In genomic region chr18:68181956-68182355, GRCh38 we compare ENCODE assay signal across 20 cellular contexts.
DNase-seq lines count a peak whose midpoint lies in the region; ATAC-seq and TF ChIP-seq lines count a peak whose summit lies in the region.
"Had no signal": no experiment of that assay in that cellular context is flagged by ENCODE, and none has a peak within 500 bp of the region (broad histone marks: within the 10 kb centered on the region; RNA-seq: fewer than 3 reads in every experiment).

No MANE protein-coding gene starts in this region.

- TF ChIP-seq CTCF in MCF 10A (IDR thresholded peaks at IDR 0.05; ENCODE audit: unreplicated experiment): no peak
- TF ChIP-seq CTCF in breast epithelium (IDR thresholded peaks at IDR 0.05): no peak
- no peak for TF ChIP-seq CTCF in fibroblast of mammary gland (conservative IDR thresholded peaks at IDR 0.05; ENCODE audit: control insufficient read depth, insufficient read depth, low read depth, low read length)
- TF ChIP-seq CTCF in spleen (IDR thresholded peaks at IDR 0.05 in 8 of 11, conservative IDR thresholded peaks at IDR 0.05 in 3 of 11): no peak

- H3K36me3 Mint-ChIP-seq in MCF 10A (ENCODE audit: insufficient read depth, unreplicated experiment): no peaks in the 10 kb centered on the region
- H3K36me3 Mint-ChIP-seq: CD8-positive, alpha-beta memory T cell; IgD-negative memory B cell had no signal

- 48 to 81% (median 77%) methylated on average over 2 of the region's 2 CpGs for WGBS in spleen, 5 donors

- no peak overlapping the region for H3K4me3 ChIP-seq in breast epithelium
- H3K4me3 ChIP-seq in fibroblast of mammary gland (ENCODE audit: control insufficient read depth, low read depth, low read length): no peak overlapping the region
- no peak overlapping the region for H3K4me3 ChIP-seq in spleen
- H3K4me3 ChIP-seq: GM23338, HAP-1 had no signal

- no peaks in the 10 kb centered on the region for H3K27me3 Mint-ChIP-seq in MCF 10A (ENCODE audit: insufficient read depth, unreplicated experiment)
- H3K27me3 Mint-ChIP-seq: CD8-positive, alpha-beta memory T cell; IgD-negative memory B cell had no signal

- ATAC-seq in HG03460 (IDR thresholded peaks at IDR 0.05; ENCODE audit: unreplicated experiment): no peak
- ATAC-seq in HG02981 (IDR thresholded peaks at IDR 0.05; ENCODE audit: unreplicated experiment): no peak
- ATAC-seq: GM23338 had no signal

- DNase-seq in MCF 10A (ENCODE audit: unreplicated experiment): peak; percentile 1
- DNase-seq in breast epithelium (ENCODE audit: low spot score in 2 of 2): no peak
- peak; percentile 44 for DNase-seq in amniotic epithelial cell (ENCODE audit: low read depth)
- DNase-seq in fibroblast of mammary gland (ENCODE audit: low read depth): peak; percentile 22
- DNase-seq in activated effector memory CD4-positive, alpha-beta T cell treated with anti-CD3 and anti-CD28 coated beads, Interleukin-2, amount 50 U/mL, for 16 hours: no peak
- no peak for DNase-seq in spleen
- DNase-seq: 8988T; AML-193; C1 segment of cervical spinal cord; CD8-positive, alpha-beta memory T cell; NCI-H1694; NCI-H2081; NCI-H2171; NCI-H446; SHP77 had no signal

- H3K36me3 ChIP-seq in breast epithelium (no peaks in the 10 kb centered on the region), spleen (no peaks in the 10 kb centered on the region)
- H3K36me3 ChIP-seq: HAP-1 had no signal

- no TSS peak for BruUV-seq in MCF 10A (replicated peaks; lab: Mats Ljungman, UMichigan)

- H3K27me3 ChIP-seq in breast epithelium: peaks cover 0 to 6% of the 10 kb centered on the region in 2 donors
- no peaks in the 10 kb centered on the region for H3K27me3 ChIP-seq in spleen (replicated peaks in 1 of 7)

- H3K9me3 ChIP-seq in breast epithelium (no peaks in the 10 kb centered on the region), spleen (peaks cover 0 to 8% (median 0%) of the 10 kb centered on the region in 8 donors)
- H3K9me3 ChIP-seq: HAP-1 had no signal

- POLR2A ChIA-PET in MCF 10A (lab: Yijun Ruan, JAX): no interaction called here

- H3K27ac ChIP-seq in breast epithelium (no peak overlapping the region), spleen (no peak overlapping the region)

- H3K4me1 ChIP-seq in breast epithelium (no peaks in the 10 kb centered on the region), spleen (no peaks in the 10 kb centered on the region)
- H3K4me1 ChIP-seq: HAP-1 had no signal

- peaks cover 33% of the 10 kb centered on the region for H3K4me1 Mint-ChIP-seq in MCF 10A (ENCODE audit: insufficient read depth, unreplicated experiment)
- H3K4me1 Mint-ChIP-seq: CD8-positive, alpha-beta memory T cell; IgD-negative memory B cell had no signal

- H3K9me3 Mint-ChIP-seq in MCF 10A (ENCODE audit: unreplicated experiment): no peaks in the 10 kb centered on the region
- H3K9me3 Mint-ChIP-seq: GM23338 had no signal

- intact Hi-C loops in MCF 10A (cut with micrococcal nuclease): no loop called here
- intact Hi-C loops in breast epithelium (cut with DNase I; ENCODE audit: low total_unique reads): no loop called here
- intact Hi-C loops in spleen (cut with DNase I; ENCODE audit: low total_unique reads): no loop called here

- no peak overlapping the region for H3K27ac Mint-ChIP-seq in MCF 10A (ENCODE audit: low read depth, unreplicated experiment)
- H3K27ac Mint-ChIP-seq: CD8-positive, alpha-beta memory T cell; GM23338; IgD-negative memory B cell had no signal

- no peak overlapping the region for H3K4me3 Mint-ChIP-seq in MCF 10A (ENCODE audit: unreplicated experiment)
- H3K4me3 Mint-ChIP-seq: CD8-positive, alpha-beta memory T cell; GM23338; IgD-negative memory B cell had no signal

- CTCF ChIA-PET in MCF 10A (lab: Yijun Ruan, JAX): no interaction called here

- no peak for TF ChIP-seq POLR2A in breast epithelium (IDR thresholded peaks at IDR 0.05)
- no peak for TF ChIP-seq POLR2A in spleen (IDR thresholded peaks at IDR 0.05)

Comparison
In these comparisons a context has a peak if more than half of its experiments do, and no peak if none do; other contexts are left out.
1. DNase-seq: peak in MCF 10A (single experiment), amniotic epithelial cell (single experiment) and fibroblast of mammary gland (single experiment); none in breast epithelium (0 of 2), activated effector memory CD4-positive, alpha-beta T cell treated with anti-CD3 and anti-CD28 coated beads, Interleukin-2, amount 50 U/mL, for 16 hours (single experiment) and spleen (single experiment).